1 cellular context compared by ENCODE assay signal in the genomic region with DNA sequence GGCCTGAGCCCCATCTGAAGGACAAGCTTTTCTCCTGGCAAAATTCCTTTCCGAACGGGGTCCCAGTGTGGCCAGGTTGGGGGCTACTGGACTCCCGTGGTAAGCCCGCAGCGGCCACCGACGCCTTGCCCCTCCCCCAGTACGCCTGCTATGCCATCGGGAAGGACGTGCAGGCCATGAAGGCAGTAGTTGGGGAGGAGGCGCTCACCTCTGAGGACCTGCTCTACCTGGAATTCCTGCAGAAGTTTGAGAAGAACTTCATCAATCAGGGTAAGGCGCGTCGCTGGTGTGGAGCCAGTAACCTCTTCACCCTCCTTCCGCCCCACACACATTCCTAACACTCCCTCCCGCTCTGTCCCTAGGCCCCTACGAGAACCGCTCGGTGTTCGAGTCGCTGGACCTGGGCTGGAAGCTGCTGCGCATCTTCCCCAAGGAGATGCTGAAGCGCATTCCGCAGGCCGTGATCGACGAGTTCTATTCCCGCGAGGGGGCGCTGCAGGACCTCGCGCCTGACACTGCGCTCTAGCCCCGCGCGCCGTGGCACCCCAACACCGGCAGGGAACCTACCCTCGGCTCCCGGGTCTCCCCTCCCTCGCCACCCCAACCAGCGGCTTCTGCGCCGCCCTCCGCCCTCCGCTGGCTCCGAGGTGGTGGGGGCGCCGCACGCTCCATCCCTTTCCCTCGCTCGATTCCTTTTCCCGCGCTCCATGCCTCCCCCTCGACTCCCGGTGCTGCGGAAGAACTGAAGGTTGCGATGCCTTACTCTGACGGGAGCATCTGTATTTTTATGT.
TF ChIP-seq lines count a peak whose summit lies in the region.

No MANE protein-coding gene starts in this region.

TF ChIP-seq in K562, 482 proteins besides CTCF, POLR2A, EP300 and RAD21 (continues in another document):
- no peak for TF ChIP-seq MCM2 (IDR thresholded peaks at IDR 0.05; ENCODE audit: low read depth)
- TF ChIP-seq CBX1 (IDR thresholded peaks at IDR 0.05; ENCODE audit: low read depth): no peak
- TF ChIP-seq, protein P1, sequence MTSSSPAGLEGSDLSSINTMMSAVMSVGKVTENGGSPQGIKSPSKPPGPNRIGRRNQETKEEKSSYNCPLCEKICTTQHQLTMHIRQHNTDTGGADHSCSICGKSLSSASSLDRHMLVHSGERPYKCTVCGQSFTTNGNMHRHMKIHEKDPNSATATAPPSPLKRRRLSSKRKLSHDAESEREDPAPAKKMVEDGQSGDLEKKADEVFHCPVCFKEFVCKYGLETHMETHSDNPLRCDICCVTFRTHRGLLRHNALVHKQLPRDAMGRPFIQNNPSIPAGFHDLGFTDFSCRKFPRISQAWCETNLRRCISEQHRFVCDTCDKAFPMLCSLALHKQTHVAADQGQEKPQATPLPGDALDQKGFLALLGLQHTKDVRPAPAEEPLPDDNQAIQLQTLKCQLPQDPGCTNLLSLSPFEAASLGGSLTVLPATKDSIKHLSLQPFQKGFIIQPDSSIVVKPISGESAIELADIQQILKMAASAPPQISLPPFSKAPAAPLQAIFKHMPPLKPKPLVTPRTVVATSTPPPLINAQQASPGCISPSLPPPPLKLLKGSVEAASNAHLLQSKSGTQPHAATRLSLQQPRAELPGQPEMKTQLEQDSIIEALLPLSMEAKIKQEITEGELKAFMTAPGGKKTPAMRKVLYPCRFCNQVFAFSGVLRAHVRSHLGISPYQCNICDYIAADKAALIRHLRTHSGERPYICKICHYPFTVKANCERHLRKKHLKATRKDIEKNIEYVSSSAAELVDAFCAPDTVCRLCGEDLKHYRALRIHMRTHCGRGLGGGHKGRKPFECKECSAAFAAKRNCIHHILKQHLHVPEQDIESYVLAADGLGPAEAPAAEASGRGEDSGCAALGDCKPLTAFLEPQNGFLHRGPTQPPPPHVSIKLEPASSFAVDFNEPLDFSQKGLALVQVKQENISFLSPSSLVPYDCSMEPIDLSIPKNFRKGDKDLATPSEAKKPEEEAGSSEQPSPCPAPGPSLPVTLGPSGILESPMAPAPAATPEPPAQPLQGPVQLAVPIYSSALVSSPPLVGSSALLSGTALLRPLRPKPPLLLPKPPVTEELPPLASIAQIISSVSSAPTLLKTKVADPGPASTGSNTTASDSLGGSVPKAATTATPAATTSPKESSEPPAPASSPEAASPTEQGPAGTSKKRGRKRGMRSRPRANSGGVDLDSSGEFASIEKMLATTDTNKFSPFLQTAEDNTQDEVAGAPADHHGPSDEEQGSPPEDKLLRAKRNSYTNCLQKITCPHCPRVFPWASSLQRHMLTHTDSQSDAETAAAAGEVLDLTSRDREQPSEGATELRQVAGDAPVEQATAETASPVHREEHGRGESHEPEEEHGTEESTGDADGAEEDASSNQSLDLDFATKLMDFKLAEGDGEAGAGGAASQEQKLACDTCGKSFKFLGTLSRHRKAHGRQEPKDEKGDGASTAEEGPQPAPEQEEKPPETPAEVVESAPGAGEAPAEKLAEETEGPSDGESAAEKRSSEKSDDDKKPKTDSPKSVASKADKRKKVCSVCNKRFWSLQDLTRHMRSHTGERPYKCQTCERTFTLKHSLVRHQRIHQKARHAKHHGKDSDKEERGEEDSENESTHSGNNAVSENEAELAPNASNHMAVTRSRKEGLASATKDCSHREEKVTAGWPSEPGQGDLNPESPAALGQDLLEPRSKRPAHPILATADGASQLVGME (CRISPR knock-in tag; IDR thresholded peaks at IDR 0.05): peak; percentile 89; the same call in 1 of the 2 replicates
- no peak for TF ChIP-seq SMARCE1 (IDR thresholded peaks at IDR 0.05)
- 0 out of 2 replicates have a peak, but pooled peaks have one; percentile 29 for TF ChIP-seq ESRRA (IDR thresholded peaks at IDR 0.05; ENCODE audit: borderline replicate concordance, low read depth)
- TF ChIP-seq ZBTB1 (CRISPR knock-in tag; IDR thresholded peaks at IDR 0.05; ENCODE audit: borderline replicate concordance, low read depth): no peak
- TF ChIP-seq, protein P2, sequence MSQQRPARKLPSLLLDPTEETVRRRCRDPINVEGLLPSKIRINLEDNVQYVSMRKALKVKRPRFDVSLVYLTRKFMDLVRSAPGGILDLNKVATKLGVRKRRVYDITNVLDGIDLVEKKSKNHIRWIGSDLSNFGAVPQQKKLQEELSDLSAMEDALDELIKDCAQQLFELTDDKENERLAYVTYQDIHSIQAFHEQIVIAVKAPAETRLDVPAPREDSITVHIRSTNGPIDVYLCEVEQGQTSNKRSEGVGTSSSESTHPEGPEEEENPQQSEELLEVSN (IDR thresholded peaks at IDR 0.05; ENCODE audit: borderline replicate concordance in 1 of 2, extremely low read depth in 1 of 2, insufficient read depth in 1 of 2, insufficient read length in 1 of 2, low read depth in 1 of 2, low read length in 1 of 2, poor library complexity in 1 of 2, severe bottlenecking in 1 of 2): peak; percentile 78 to 89
- TF ChIP-seq, protein P3, sequence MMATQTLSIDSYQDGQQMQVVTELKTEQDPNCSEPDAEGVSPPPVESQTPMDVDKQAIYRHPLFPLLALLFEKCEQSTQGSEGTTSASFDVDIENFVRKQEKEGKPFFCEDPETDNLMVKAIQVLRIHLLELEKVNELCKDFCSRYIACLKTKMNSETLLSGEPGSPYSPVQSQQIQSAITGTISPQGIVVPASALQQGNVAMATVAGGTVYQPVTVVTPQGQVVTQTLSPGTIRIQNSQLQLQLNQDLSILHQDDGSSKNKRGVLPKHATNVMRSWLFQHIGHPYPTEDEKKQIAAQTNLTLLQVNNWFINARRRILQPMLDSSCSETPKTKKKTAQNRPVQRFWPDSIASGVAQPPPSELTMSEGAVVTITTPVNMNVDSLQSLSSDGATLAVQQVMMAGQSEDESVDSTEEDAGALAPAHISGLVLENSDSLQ (IDR thresholded peaks at IDR 0.05): no peak
- TF ChIP-seq LARP7 (IDR thresholded peaks at IDR 0.05): no peak
- TF ChIP-seq RCOR1 (IDR thresholded peaks at IDR 0.05; ENCODE audit: borderline replicate concordance in 1 of 2, low read depth in 2 of 2, low read length in 2 of 2): peak in 1 of 2 experiments; percentile 86; a peak in 2 of 4 replicates
- peak; percentile 22; the same call in 1 of the 2 replicates for TF ChIP-seq JUND (IDR thresholded peaks at IDR 0.05; ENCODE audit: borderline replicate concordance, low read depth, low read length)
- TF ChIP-seq JUND (tag; IDR thresholded peaks at IDR 0.05; ENCODE audit: borderline replicate concordance, low read depth, low read length): no peak; the same call in 2 of the 3 replicates
- no peak for TF ChIP-seq MXI1 (IDR thresholded peaks at IDR 0.05; ENCODE audit: low read depth, low read length)
- TF ChIP-seq GATAD2A (IDR thresholded peaks at IDR 0.05): 0 out of 2 replicates have a peak, but pooled peaks have one; percentile 30
- TF ChIP-seq, protein P4, sequence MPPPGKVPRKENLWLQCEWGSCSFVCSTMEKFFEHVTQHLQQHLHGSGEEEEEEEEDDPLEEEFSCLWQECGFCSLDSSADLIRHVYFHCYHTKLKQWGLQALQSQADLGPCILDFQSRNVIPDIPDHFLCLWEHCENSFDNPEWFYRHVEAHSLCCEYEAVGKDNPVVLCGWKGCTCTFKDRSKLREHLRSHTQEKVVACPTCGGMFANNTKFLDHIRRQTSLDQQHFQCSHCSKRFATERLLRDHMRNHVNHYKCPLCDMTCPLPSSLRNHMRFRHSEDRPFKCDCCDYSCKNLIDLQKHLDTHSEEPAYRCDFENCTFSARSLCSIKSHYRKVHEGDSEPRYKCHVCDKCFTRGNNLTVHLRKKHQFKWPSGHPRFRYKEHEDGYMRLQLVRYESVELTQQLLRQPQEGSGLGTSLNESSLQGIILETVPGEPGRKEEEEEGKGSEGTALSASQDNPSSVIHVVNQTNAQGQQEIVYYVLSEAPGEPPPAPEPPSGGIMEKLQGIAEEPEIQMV (tag; conservative IDR thresholded peaks at IDR 0.05; ENCODE audit: low read depth): no peak
- no peak for TF ChIP-seq POLR3A (IDR thresholded peaks at IDR 0.05; ENCODE audit: borderline replicate concordance, extremely low read depth, insufficient read depth, insufficient read length)
- no peak for TF ChIP-seq FOS (IDR thresholded peaks at IDR 0.05; ENCODE audit: extremely low read depth, insufficient read length)
- TF ChIP-seq PHF20 (IDR thresholded peaks at IDR 0.05; ENCODE audit: partially characterized antibody): peak; percentile 61
- peak; percentile 36; the same call in 1 of the 2 replicates for TF ChIP-seq SOX6 (IDR thresholded peaks at IDR 0.05)
- TF ChIP-seq, protein P5, sequence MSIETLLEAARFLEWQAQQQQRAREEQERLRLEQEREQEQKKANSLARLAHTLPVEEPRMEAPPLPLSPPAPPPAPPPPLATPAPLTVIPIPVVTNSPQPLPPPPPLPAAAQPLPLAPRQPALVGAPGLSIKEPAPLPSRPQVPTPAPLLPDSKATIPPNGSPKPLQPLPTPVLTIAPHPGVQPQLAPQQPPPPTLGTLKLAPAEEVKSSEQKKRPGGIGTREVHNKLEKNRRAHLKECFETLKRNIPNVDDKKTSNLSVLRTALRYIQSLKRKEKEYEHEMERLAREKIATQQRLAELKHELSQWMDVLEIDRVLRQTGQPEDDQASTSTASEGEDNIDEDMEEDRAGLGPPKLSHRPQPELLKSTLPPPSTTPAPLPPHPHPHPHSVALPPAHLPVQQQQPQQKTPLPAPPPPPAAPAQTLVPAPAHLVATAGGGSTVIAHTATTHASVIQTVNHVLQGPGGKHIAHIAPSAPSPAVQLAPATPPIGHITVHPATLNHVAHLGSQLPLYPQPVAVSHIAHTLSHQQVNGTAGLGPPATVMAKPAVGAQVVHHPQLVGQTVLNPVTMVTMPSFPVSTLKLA (conservative IDR thresholded peaks at IDR 0.05): 0 out of 4 replicates have a peak, but pooled peaks of 1 of the 2 experiments have one; percentile 28
- peak; percentile 79 for TF ChIP-seq CREM (IDR thresholded peaks at IDR 0.05; ENCODE audit: low read depth)
- TF ChIP-seq POLR2AphosphoS2 (IDR thresholded peaks at IDR 0.05; ENCODE audit: low read length): no peak
- TF ChIP-seq ZNF696 (CRISPR knock-in tag; conservative IDR thresholded peaks at IDR 0.05): no peak
- TF ChIP-seq, protein P6, sequence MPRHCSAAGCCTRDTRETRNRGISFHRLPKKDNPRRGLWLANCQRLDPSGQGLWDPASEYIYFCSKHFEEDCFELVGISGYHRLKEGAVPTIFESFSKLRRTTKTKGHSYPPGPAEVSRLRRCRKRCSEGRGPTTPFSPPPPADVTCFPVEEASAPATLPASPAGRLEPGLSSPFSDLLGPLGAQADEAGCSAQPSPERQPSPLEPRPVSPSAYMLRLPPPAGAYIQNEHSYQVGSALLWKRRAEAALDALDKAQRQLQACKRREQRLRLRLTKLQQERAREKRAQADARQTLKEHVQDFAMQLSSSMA (CRISPR knock-in tag; IDR thresholded peaks at IDR 0.05): no peak
- no peak for TF ChIP-seq ASH1L (IDR thresholded peaks at IDR 0.05; ENCODE audit: borderline replicate concordance, low read depth, partially characterized antibody)
- TF ChIP-seq, protein P7, sequence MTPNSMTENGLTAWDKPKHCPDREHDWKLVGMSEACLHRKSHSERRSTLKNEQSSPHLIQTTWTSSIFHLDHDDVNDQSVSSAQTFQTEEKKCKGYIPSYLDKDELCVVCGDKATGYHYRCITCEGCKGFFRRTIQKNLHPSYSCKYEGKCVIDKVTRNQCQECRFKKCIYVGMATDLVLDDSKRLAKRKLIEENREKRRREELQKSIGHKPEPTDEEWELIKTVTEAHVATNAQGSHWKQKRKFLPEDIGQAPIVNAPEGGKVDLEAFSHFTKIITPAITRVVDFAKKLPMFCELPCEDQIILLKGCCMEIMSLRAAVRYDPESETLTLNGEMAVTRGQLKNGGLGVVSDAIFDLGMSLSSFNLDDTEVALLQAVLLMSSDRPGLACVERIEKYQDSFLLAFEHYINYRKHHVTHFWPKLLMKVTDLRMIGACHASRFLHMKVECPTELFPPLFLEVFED (CRISPR knock-in tag; conservative IDR thresholded peaks at IDR 0.05): no peak
- TF ChIP-seq, protein P8, sequence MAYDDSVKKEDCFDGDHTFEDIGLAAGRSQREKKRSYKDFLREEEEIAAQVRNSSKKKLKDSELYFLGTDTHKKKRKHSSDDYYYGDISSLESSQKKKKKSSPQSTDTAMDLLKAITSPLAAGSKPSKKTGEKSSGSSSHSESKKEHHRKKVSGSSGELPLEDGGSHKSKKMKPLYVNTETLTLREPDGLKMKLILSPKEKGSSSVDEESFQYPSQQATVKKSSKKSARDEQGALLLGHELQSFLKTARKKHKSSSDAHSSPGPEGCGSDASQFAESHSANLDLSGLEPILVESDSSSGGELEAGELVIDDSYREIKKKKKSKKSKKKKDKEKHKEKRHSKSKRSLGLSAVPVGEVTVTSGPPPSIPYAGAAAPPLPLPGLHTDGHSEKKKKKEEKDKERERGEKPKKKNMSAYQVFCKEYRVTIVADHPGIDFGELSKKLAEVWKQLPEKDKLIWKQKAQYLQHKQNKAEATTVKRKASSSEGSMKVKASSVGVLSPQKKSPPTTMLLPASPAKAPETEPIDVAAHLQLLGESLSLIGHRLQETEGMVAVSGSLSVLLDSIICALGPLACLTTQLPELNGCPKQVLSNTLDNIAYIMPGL (CRISPR knock-in tag; IDR thresholded peaks at IDR 0.05): no peak
- TF ChIP-seq ATF1 (CRISPR knock-in tag; IDR thresholded peaks at IDR 0.05): no peak
- TF ChIP-seq ATF1 (tag; IDR thresholded peaks at IDR 0.05): peak; percentile 41; the same call in 1 of the 2 replicates
- TF ChIP-seq, protein P9, sequence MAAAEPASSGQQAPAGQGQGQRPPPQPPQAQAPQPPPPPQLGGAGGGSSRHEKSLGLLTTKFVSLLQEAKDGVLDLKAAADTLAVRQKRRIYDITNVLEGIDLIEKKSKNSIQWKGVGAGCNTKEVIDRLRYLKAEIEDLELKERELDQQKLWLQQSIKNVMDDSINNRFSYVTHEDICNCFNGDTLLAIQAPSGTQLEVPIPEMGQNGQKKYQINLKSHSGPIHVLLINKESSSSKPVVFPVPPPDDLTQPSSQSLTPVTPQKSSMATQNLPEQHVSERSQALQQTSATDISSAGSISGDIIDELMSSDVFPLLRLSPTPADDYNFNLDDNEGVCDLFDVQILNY (CRISPR knock-in tag; IDR thresholded peaks at IDR 0.05): no peak
- TF ChIP-seq L3MBTL2 (IDR thresholded peaks at IDR 0.05): peak; percentile 87
- no peak for TF ChIP-seq MEF2A (IDR thresholded peaks at IDR 0.05; ENCODE audit: control insufficient read depth, low read depth, low read length)
- no peak for TF ChIP-seq ZNF695 (CRISPR knock-in tag; IDR thresholded peaks at IDR 0.05)
- TF ChIP-seq BRD9 (IDR thresholded peaks at IDR 0.05; ENCODE audit: low read depth, partially characterized antibody): no peak
- TF ChIP-seq, protein P10, sequence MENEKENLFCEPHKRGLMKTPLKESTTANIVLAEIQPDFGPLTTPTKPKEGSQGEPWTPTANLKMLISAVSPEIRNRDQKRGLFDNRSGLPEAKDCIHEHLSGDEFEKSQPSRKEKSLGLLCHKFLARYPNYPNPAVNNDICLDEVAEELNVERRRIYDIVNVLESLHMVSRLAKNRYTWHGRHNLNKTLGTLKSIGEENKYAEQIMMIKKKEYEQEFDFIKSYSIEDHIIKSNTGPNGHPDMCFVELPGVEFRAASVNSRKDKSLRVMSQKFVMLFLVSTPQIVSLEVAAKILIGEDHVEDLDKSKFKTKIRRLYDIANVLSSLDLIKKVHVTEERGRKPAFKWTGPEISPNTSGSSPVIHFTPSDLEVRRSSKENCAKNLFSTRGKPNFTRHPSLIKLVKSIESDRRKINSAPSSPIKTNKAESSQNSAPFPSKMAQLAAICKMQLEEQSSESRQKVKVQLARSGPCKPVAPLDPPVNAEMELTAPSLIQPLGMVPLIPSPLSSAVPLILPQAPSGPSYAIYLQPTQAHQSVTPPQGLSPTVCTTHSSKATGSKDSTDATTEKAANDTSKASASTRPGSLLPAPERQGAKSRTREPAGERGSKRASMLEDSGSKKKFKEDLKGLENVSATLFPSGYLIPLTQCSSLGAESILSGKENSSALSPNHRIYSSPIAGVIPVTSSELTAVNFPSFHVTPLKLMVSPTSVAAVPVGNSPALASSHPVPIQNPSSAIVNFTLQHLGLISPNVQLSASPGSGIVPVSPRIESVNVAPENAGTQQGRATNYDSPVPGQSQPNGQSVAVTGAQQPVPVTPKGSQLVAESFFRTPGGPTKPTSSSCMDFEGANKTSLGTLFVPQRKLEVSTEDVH (IDR thresholded peaks at IDR 0.05; ENCODE audit: low read depth, partially characterized antibody): peak; percentile 82
